In genomic region chr15:41659855-41660234, GRCh38 we compare ENCODE assay signal across 8 cellular contexts. TPM values are rescaled to one million over a fixed set of nuclear protein-coding genes. Genes with fewer than 3 reads are reported as not detected.
A peak's percentile ranks its signal among the peaks of the same experiment; 100 is the strongest.
DNase-seq lines count a peak whose midpoint lies in the region; ATAC-seq, FAIRE-seq and TF ChIP-seq lines count a peak whose summit lies in the region.

No MANE protein-coding gene starts in this region.

- whole genome bisulfite sequencing in A549 (ENCODE audit: missing lambda C conversion rate): 92% methylated on average over 21 of the region's 21 CpGs
- 8% methylated on average over 18 of the region's 21 CpGs for WGBS in mesenchymal stem cell

- peak overlapping the region; percentile 58 for H2AK5ac ChIP-seq in mesenchymal stem cell (ENCODE audit: low read length, severe bottlenecking)

- H3K36me3 ChIP-seq in mesenchymal stem cell (ENCODE audit: control insufficient read depth in 1 of 2, insufficient read depth in 2 of 2, low read depth in 1 of 2, low read length in 2 of 2) (no peaks in the 10 kb centered on the region), upper lobe of right lung (no peaks in the 10 kb centered on the region)

- H3K4me1 ChIP-seq in A549 (peaks cover 18% of the 10 kb centered on the region), mesenchymal stem cell (ENCODE audit: control insufficient read depth, insufficient read depth, low read depth, low read length) (peaks cover 24% of the 10 kb centered on the region), upper lobe of right lung (peaks cover 11% of the 10 kb centered on the region)

- H2BK5ac ChIP-seq in mesenchymal stem cell (ENCODE audit: low read depth, low read length, poor library complexity, severe bottlenecking): peak overlapping the region; percentile 68

- H3K79me1 ChIP-seq in mesenchymal stem cell (replicated peaks; ENCODE audit: low read length, poor library complexity, severe bottlenecking): peaks cover 12% of the 10 kb centered on the region

- FAIRE-seq in A549 (lab: Jason Lieb, UNC): no peak

- peak overlapping the region; percentile 92 for H4K91ac ChIP-seq in mesenchymal stem cell (ENCODE audit: low read length)

- H2BK15ac ChIP-seq in mesenchymal stem cell (ENCODE audit: low read depth, poor library complexity, severe bottlenecking): peak overlapping the region; percentile 99

- peak overlapping the region in 1 of 2 experiments; percentile 37 for H2BK12ac ChIP-seq in mesenchymal stem cell (ENCODE audit: low read length in 2 of 2)

- H2AFZ ChIP-seq in mesenchymal stem cell (ENCODE audit: low read depth, low read length): peak overlapping the region; percentile 83

- H3K4me3 ChIP-seq in A549: no peak overlapping the region
- peak overlapping the region; percentile 63 to 65 for H3K4me3 ChIP-seq in cardiac fibroblast (replicated peaks in 1 of 2; ENCODE audit: low read depth in 2 of 2, low read length in 2 of 2)
- peak overlapping the region; percentile 65 to 86 for H3K4me3 ChIP-seq in mesenchymal stem cell (ENCODE audit: insufficient read depth in 1 of 2, low read depth in 1 of 2, low read length in 2 of 2)
- H3K4me3 ChIP-seq in upper lobe of right lung: peak overlapping the region; percentile 64

- intact Hi-C loops in upper lobe of right lung (cut with DNase I): no loop called here

- CTCF ChIA-PET in A549 (lab: Yijun Ruan, JAX): interaction anchor here (1.0 to 1.2 kb wide), 2 partner anchors 56 to 102 kb away, joined by 3 read pairs; no protein-coding TSS in a partner anchor

- no peak overlapping the region for H3K23ac ChIP-seq in mesenchymal stem cell (ENCODE audit: low read length in 2 of 2)

- peak overlapping the region; percentile 89 to 98 for H3K18ac ChIP-seq in mesenchymal stem cell (ENCODE audit: low read depth in 1 of 2, low read length in 2 of 2)

- POLR2A ChIA-PET in A549 (lab: Yijun Ruan, JAX): no interaction called here

- H3K14ac ChIP-seq in mesenchymal stem cell (ENCODE audit: low read length in 2 of 2): no peak overlapping the region

- peak overlapping the region; percentile 66 to 88 for H3K27ac ChIP-seq in A549
- peak overlapping the region; percentile 49 for H3K27ac ChIP-seq in mesenchymal stem cell (ENCODE audit: low read length, poor library complexity, severe bottlenecking)
- H3K27ac ChIP-seq in upper lobe of right lung: peak overlapping the region; percentile 85

- H3K4ac ChIP-seq in mesenchymal stem cell (ENCODE audit: low read depth in 1 of 2, low read length in 2 of 2): peak overlapping the region; percentile 75 to 78

- TF ChIP-seq CTCF in A549 (IDR thresholded peaks at IDR 0.05) (no peak), cardiac fibroblast (IDR thresholded peaks at IDR 0.05; ENCODE audit: low read depth, low read length) (no peak), upper lobe of right lung (IDR thresholded peaks at IDR 0.05) (no peak)

- H3K4me2 ChIP-seq in A549 (peak overlapping the region; percentile 85), mesenchymal stem cell (ENCODE audit: low read length, poor library complexity, severe bottlenecking) (peak overlapping the region; percentile 92)

- no peak for TF ChIP-seq RAD21 in A549 (conservative IDR thresholded peaks at IDR 0.05 in 1 of 2, IDR thresholded peaks at IDR 0.05 in 1 of 2)

- ATAC-seq in A549 (no peak), HG02970 (IDR thresholded peaks at IDR 0.05; ENCODE audit: low FRiP score, unreplicated experiment) (peak; percentile 2), upper lobe of right lung (peak; percentile 5), HG03565 (IDR thresholded peaks at IDR 0.05; ENCODE audit: unreplicated experiment) (no peak)

- peak overlapping the region; percentile 88 for H2BK120ac ChIP-seq in mesenchymal stem cell (ENCODE audit: low read depth, low read length)

- TF ChIP-seq EP300 in A549 (IDR thresholded peaks at IDR 0.05): no peak

- peak overlapping the region; percentile 99 for H4K8ac ChIP-seq in mesenchymal stem cell (ENCODE audit: low read length)

- H3K9me3 ChIP-seq in A549 (no peaks in the 10 kb centered on the region), mesenchymal stem cell (ENCODE audit: control insufficient read depth, low read length) (no peaks in the 10 kb centered on the region), upper lobe of right lung (no peaks in the 10 kb centered on the region)

- no peak for DNase-seq in A549 (ENCODE audit: low read depth in 1 of 2, low spot score in 1 of 2)
- peak in 1 of 2 donors; percentile 14 for DNase-seq in cardiac fibroblast (ENCODE audit: low read depth in 2 of 2)
- DNase-seq in mesenchymal stem cell: no peak
- DNase-seq in upper lobe of right lung: no peak
- no peak for DNase-seq in GM03348 (ENCODE audit: low spot score)
- DNase-seq in germinal center (ENCODE audit: low spot score): no peak

- H3K9ac ChIP-seq in mesenchymal stem cell (ENCODE audit: low read length): peak overlapping the region; percentile 91

- H3K27me3 ChIP-seq in mesenchymal stem cell (ENCODE audit: control insufficient read depth in 1 of 2, insufficient read depth in 1 of 2, low read length in 2 of 2) (no peaks in the 10 kb centered on the region), upper lobe of right lung (no peaks in the 10 kb centered on the region)

- no peak for TF ChIP-seq POLR2A in A549 (IDR thresholded peaks at IDR 0.05; ENCODE audit: low read length)

TF ChIP-seq in A549, 52 proteins besides CTCF, POLR2A, EP300 and RAD21:
- TF ChIP-seq KDM1A (IDR thresholded peaks at IDR 0.05; ENCODE audit: low read depth) (no peak), JUNB (IDR thresholded peaks at IDR 0.05) (no peak), CHD2 (IDR thresholded peaks at IDR 0.05; ENCODE audit: low read length, partially characterized antibody) (no peak), POLR2AphosphoS2 (conservative IDR thresholded peaks at IDR 0.05; ENCODE audit: low read length) (no peak), MAX (IDR thresholded peaks at IDR 0.05) (no peak)

RNA-seq across cellular contexts. Expression of gene MGA, which starts 0.4 kb away (rescaled TPM):
- polyA plus RNA-seq in A549 (2011; rRNA removed) (13.8 and 17.9 TPM in 2 replicates), A549 (2017; fragmentation: RNase III; extraction: RNeasy Plus Mini Kit Qiagen cat#74134 plus additional on column Dnase treatment) (4.5 to 5.8 TPM (median 4.6 TPM) in 3 replicates)
- polyA plus RNA-seq in A549 (2012; cell fraction: cytosol; rRNA removed): 1.4 and 1.8 TPM in 2 replicates
- 1.9 and 3.5 TPM in 2 replicates for polyA plus RNA-seq in A549 (2012; cell fraction: nucleus; rRNA removed)
- polyA minus RNA-seq in A549 (2011; rRNA and poly(A)+ RNA removed): 35.6 and 38.6 TPM in 2 replicates
- polyA plus RNA-seq in mesenchymal stem cell (2013, experiment 1 of 2): 4.9 TPM
- polyA plus RNA-seq in mesenchymal stem cell (2013, experiment 2 of 2): 4.9 TPM
- total RNA-seq in upper lobe of right lung: 39.2 TPM

Comparison
In these comparisons a context has a peak if more than half of its experiments do, and no peak if none do; other contexts are left out.
1. ATAC-seq: peak in HG02970 (single experiment) and upper lobe of right lung (single experiment); none in A549 (0 of 2) and HG03565 (single experiment).
2. Peak in every context shown above with its lines, with median percentiles within 50 percentile points of each other: H3K27ac ChIP-seq.